10 cellular contexts compared by ENCODE assay signal in the genomic region with DNA sequence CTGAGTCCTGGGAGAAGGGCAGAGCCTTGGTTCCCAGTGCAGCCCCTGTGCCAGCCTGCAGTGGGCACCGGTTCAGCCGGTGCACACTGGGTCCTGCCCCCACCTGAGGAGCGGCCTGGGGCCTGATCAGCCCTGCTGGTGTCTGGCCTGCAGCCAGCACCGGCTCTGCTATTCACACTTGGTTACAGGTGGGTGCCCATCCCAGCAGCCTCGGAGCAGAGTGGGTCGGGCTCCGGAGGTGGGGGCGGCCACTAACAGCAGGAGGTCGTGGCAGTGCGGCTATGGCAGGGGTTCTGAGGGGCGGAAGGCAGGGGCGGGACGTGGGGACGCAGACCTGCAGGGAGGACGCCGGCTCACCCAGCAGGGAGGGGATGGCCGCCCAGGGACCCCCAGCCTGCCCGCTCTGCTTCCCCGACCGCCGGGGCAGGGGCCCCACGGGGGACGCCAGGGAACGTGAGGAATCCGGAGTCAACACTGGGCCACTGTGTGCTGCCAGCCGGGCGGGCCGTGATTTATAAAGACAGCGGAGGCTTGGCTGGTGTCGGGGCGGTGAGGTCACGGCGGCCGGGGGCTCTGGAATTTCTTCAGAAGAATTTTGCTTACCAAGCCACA. TPM values are rescaled to one million over a fixed set of nuclear protein-coding genes. Genes with fewer than 3 reads are reported as not detected.
A peak's percentile ranks its signal among the peaks of the same experiment; 100 is the strongest.
DNase-seq lines count a peak whose midpoint lies in the region; ATAC-seq and TF ChIP-seq lines count a peak whose summit lies in the region.
"Had no signal": no experiment of that assay in that cellular context is flagged by ENCODE, and none has a peak within 500 bp of the region (broad histone marks: within the 10 kb centered on the region; RNA-seq: fewer than 3 reads in every experiment).

No MANE protein-coding gene starts in this region.

- peak; percentile 27 to 30 for ATAC-seq in activated T-cell treated with anti-CD3 and anti-CD28 coated beads, Interleukin-2, amount 50 U/mL, for 72 hours (replicated peaks in 1 of 2)
- peak; percentile 66 for ATAC-seq in aorta (ENCODE audit: low FRiP score)
- no peak for ATAC-seq in HG02938 (IDR thresholded peaks at IDR 0.05; ENCODE audit: unreplicated experiment)

- H3K4me3 ChIP-seq in astrocyte of the spinal cord (ENCODE audit: low read depth, low read length) (no peak overlapping the region), aorta (ENCODE audit: low read length in 2 of 2) (peak overlapping the region in 1 of 2 donors; percentile 23)

- peak overlapping the region in 1 of 2 donors; percentile 23 for H3K4me3 Mint-ChIP-seq in activated T-cell treated with anti-CD3 and anti-CD28 coated beads, Interleukin-2, amount 50 U/mL, for 72 hours
- H3K4me3 Mint-ChIP-seq in mesothelial cell of epicardium: peak overlapping the region; percentile 50

- H3K27me3 Mint-ChIP-seq in activated T-cell treated with anti-CD3 and anti-CD28 coated beads, Interleukin-2, amount 50 U/mL, for 72 hours (ENCODE audit: low read depth): peaks cover 10% of the 10 kb centered on the region
- no peaks in the 10 kb centered on the region for H3K27me3 Mint-ChIP-seq in mesothelial cell of epicardium (ENCODE audit: low read depth)

- no peaks in the 10 kb centered on the region for H3K27me3 ChIP-seq in aorta (ENCODE audit: control insufficient read depth in 1 of 2, insufficient read depth in 2 of 2, low read length in 1 of 2)

- peaks cover 2 to 3% of the 10 kb centered on the region in 2 donors for H3K4me1 ChIP-seq in aorta (ENCODE audit: control insufficient read depth in 1 of 2, insufficient read depth in 2 of 2, low read length in 2 of 2)

- no peak overlapping the region for H3K27ac Mint-ChIP-seq in activated T-cell treated with anti-CD3 and anti-CD28 coated beads, Interleukin-2, amount 50 U/mL, for 72 hours
- H3K27ac Mint-ChIP-seq in mesothelial cell of epicardium: peak overlapping the region; percentile 97

- DNase-seq in activated T-cell treated with anti-CD3 and anti-CD28 coated beads, Interleukin-2, amount 50 U/mL, for 72 hours: no peak
- no peak for DNase-seq in activated T-cell treated with anti-CD3 and anti-CD28 coated beads, Interleukin-2, amount 50 U/mL, for 48 hours
- peak; percentile 69 for DNase-seq in astrocyte of the spinal cord (ENCODE audit: low read depth, low spot score)
- peak in 1 of 2 experiments; percentile 83 for DNase-seq in mesothelial cell of epicardium (ENCODE audit: low spot score in 2 of 2, unreplicated experiment in 2 of 2)
- DNase-seq in aorta: peak; percentile 90 to 94
- no peak for DNase-seq in H4 (ENCODE audit: low spot score)
- DNase-seq in activated effector memory CD4-positive, alpha-beta T cell treated with anti-CD3 and anti-CD28 coated beads, Interleukin-2, amount 50 U/mL, for 16 hours: no peak
- DNase-seq: activated effector memory CD4-positive, alpha-beta T cell treated with Interleukin-2 at 50 U/mL for 16 hours; DMS 273 treated with DMSO at 0.1 percent for 48 hours had no signal

- intact Hi-C loops in aorta (cut with DNase I): loop anchor here in 1 of 2 donors (1.0 kb wide), 1 partner anchor 11 kb away; no protein-coding TSS in a partner anchor

- H3K9me3 ChIP-seq in aorta (ENCODE audit: control insufficient read depth, low read length): no peaks in the 10 kb centered on the region

- WGBS in aorta, 2 donors: 0 to 1% methylated on average over 34 of the region's 34 CpGs

- H3K4me1 Mint-ChIP-seq in activated T-cell treated with anti-CD3 and anti-CD28 coated beads, Interleukin-2, amount 50 U/mL, for 72 hours (ENCODE audit: low read depth): no peaks in the 10 kb centered on the region
- H3K4me1 Mint-ChIP-seq in mesothelial cell of epicardium: peaks cover 54% of the 10 kb centered on the region

- in situ Hi-C loops in astrocyte of the spinal cord (cut with HindIII; ENCODE audit: low sequenced_read_pairs): no loop called here

- peaks cover 0 to 4% of the 10 kb centered on the region in 2 donors for H3K36me3 ChIP-seq in aorta (ENCODE audit: control insufficient read depth in 1 of 2, insufficient read depth in 2 of 2, low read length in 1 of 2)

- no peak for TF ChIP-seq CTCF in astrocyte of the spinal cord (IDR thresholded peaks at IDR 0.05; ENCODE audit: low read depth, low read length)
- no peak for TF ChIP-seq CTCF in mesothelial cell of epicardium (IDR thresholded peaks at IDR 0.05; ENCODE audit: unreplicated experiment)

- H3K27ac ChIP-seq in aorta (ENCODE audit: low read depth in 1 of 2, low read length in 2 of 2): peak overlapping the region; percentile 62 to 93

- peaks cover 4 to 5% of the 10 kb centered on the region in 2 donors for H3K36me3 Mint-ChIP-seq in activated T-cell treated with anti-CD3 and anti-CD28 coated beads, Interleukin-2, amount 50 U/mL, for 72 hours (ENCODE audit: insufficient read depth in 2 of 2)
- peaks cover 7% of the 10 kb centered on the region for H3K36me3 Mint-ChIP-seq in mesothelial cell of epicardium

- no peaks in the 10 kb centered on the region for H3K9me3 Mint-ChIP-seq in activated T-cell treated with anti-CD3 and anti-CD28 coated beads, Interleukin-2, amount 50 U/mL, for 72 hours
- H3K9me3 Mint-ChIP-seq in mesothelial cell of epicardium: no peaks in the 10 kb centered on the region

RNA-seq across cellular contexts. Expression of gene METRNL, which starts 20.3 kb away (rescaled TPM):
- total RNA-seq in activated T-cell treated with anti-CD3 and anti-CD28 coated beads, Interleukin-2, amount 50 U/mL, for 72 hours: 100 to 1,000 TPM; 137 to 198 TPM
- 105 to 106 TPM (median 106 TPM) in 3 replicates for total RNA-seq in mesothelial cell of epicardium
- 100 to 1,000 TPM; 126 to 176 TPM for total RNA-seq in aorta
- 10 to 100 TPM; 35.3 to 81.5 TPM for polyA plus RNA-seq in aorta
- 36.6 and 47.8 TPM in 2 replicates for total RNA-seq in H4 (2014; rRNA removed; shearing (Covaris generic))

Comparison
In these comparisons a context has a peak if more than half of its experiments do, and no peak if none do; other contexts are left out.
1. DNase-seq: peak in astrocyte of the spinal cord (single experiment) and aorta (2 of 2); none in activated T-cell treated with anti-CD3 and anti-CD28 coated beads, Interleukin-2, amount 50 U/mL, for 72 hours (0 of 2), activated T-cell treated with anti-CD3 and anti-CD28 coated beads, Interleukin-2, amount 50 U/mL, for 48 hours (0 of 2), H4 (single experiment) and activated effector memory CD4-positive, alpha-beta T cell treated with anti-CD3 and anti-CD28 coated beads, Interleukin-2, amount 50 U/mL, for 16 hours (single experiment).